Comparison of ENCODE assay signal across 8 cellular contexts in the genomic region with DNA sequence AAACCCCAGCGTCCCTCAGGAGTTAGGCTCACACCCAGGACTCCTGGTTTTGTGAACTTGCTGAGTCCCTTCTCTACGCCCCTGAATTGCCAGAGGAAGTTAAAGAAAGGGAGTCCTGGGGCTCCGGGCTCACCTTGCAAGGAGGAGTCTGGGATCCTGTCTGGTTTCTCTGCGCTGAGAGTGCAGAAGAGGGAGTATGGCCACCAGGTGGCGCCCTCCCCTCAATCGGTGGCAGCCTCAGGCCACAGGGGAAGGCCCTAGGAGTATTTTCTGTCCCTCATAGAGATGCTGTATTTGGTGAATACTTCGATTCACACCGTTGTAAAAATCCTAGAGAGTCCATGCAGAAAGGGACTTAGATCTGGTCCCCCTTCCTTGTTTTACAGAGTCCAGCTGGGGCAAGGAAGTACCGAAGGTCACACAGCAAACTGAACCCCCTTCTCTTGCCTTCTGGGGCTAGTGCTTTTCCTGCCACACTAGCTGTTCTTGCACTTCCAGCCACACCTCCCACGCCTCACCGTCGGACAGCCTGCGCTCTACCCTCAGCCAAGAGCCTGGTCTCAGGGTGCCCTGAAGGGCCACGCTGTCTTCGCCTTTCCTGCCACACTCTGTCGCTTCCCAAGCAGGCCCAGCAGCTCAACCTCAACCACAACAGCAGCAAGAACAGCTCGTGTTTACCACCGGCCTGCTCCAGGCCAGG. TPM values are rescaled to one million over a fixed set of nuclear protein-coding genes. Genes with fewer than 3 reads are reported as not detected.
DNase-seq lines count a peak whose midpoint lies in the region; ATAC-seq and TF ChIP-seq lines count a peak whose summit lies in the region.

No MANE protein-coding gene starts in this region.

- H3K4ac ChIP-seq in mesendoderm (ENCODE audit: low read depth, low read length), result no peak overlapping the region

- H3K27me3 ChIP-seq in dorsolateral prefrontal cortex, result peaks cover 0 to 40% (median 24%) of the 10 kb centered on the region in 45 donors
- H3K27me3 ChIP-seq in mesendoderm (ENCODE audit: insufficient read depth, low read length, poor library complexity), result peaks cover 19% of the 10 kb centered on the region

- TF ChIP-seq CTCF in dorsolateral prefrontal cortex (IDR thresholded peaks at IDR 0.05 in 54 of 56, conservative IDR thresholded peaks at IDR 0.05 in 2 of 56; ENCODE audit: low read depth in 1 of 56, partially characterized antibody in 56 of 56), result peak; percentile 80 to 96 (median 91)

- H4K8ac ChIP-seq in mesendoderm (ENCODE audit: low read depth, low read length), result no peak overlapping the region

- H3K79me2 ChIP-seq in mesendoderm (ENCODE audit: control insufficient read depth, insufficient read depth, low read length), result no peaks in the 10 kb centered on the region

- H2AK5ac ChIP-seq in mesendoderm (ENCODE audit: low read length), result no peak overlapping the region

- H2BK15ac ChIP-seq in mesendoderm (replicated peaks; ENCODE audit: low read depth), result no peak overlapping the region

- H3K23ac ChIP-seq in mesendoderm (ENCODE audit: low read length), result no peak overlapping the region

- intact Hi-C loops in dorsolateral prefrontal cortex (cut with DNase I), result loop anchor here (2.0 to 5.0 kb wide), 2 partner anchors 143 to 144 kb away; no protein-coding TSS in a partner anchor

- H3K4me3 ChIP-seq in dorsolateral prefrontal cortex (no peak overlapping the region), mesendoderm (ENCODE audit: low read length) (no peak overlapping the region)

- no peaks in the 10 kb centered on the region for H3K79me1 ChIP-seq in mesendoderm (ENCODE audit: low read length)

- no peaks in the 10 kb centered on the region for H3K36me3 ChIP-seq in mesendoderm (ENCODE audit: control insufficient read depth, insufficient read depth, low read length)

- H2BK120ac ChIP-seq in mesendoderm (ENCODE audit: low read depth, low read length), result no peak overlapping the region

- no peak overlapping the region for H2BK5ac ChIP-seq in mesendoderm (ENCODE audit: low read length)

- no peak overlapping the region for H3K27ac ChIP-seq in dorsolateral prefrontal cortex
- no peak overlapping the region for H3K27ac ChIP-seq in mesendoderm (ENCODE audit: low read depth, low read length)

- ATAC-seq in GM18868 (IDR thresholded peaks at IDR 0.05; ENCODE audit: unreplicated experiment), result peak; percentile 95
- ATAC-seq in HG03060 (IDR thresholded peaks at IDR 0.05; ENCODE audit: low read depth, unreplicated experiment), result peak; percentile 95

- no peak overlapping the region for H4K5ac ChIP-seq in mesendoderm (ENCODE audit: low read length)

- WGBS in mesendoderm (ENCODE audit: extremely low coverage, insufficient coverage, low lambda C conversion rate), result no CpG with 5 or more reads among the region's 18 CpGs

- peak overlapping the region; percentile 38 for H3K56ac ChIP-seq in mesendoderm (ENCODE audit: low read length)

- H3K4me2 ChIP-seq in mesendoderm (ENCODE audit: low read length), result no peak overlapping the region

- no peak overlapping the region for H3K18ac ChIP-seq in mesendoderm (ENCODE audit: low read length)

- DNase-seq in AML-193 (lab: John Stamatoyannopoulos, UW), result peak; percentile 36 to 43
- DNase-seq in NCI-H2227 (lab: John Stamatoyannopoulos, UW; ENCODE audit: unreplicated experiment), result peak; percentile 70
- peak; percentile 72 for DNase-seq in activated CD4-positive, alpha-beta T cell treated with anti-CD3 and anti-CD28 coated beads, Interleukin-2, amount 50 U/mL, for 1 hour
- DNase-seq in dorsolateral prefrontal cortex, result peak; percentile 60 to 84 (median 73)
- peak; percentile 84 for DNase-seq in mesendoderm
- DNase-seq in stimulated activated CD8-positive, alpha-beta memory T cell treated with anti-CD3 and anti-CD28 coated beads, Interleukin-2, amount 100 ng/mL, for 1 hour (ENCODE audit: low read depth in 2 of 2), result peak; percentile 44 to 59

- no peak overlapping the region for H3K9ac ChIP-seq in mesendoderm (ENCODE audit: low read length)

- no peaks in the 10 kb centered on the region for H3K4me1 ChIP-seq in mesendoderm (ENCODE audit: control insufficient read depth, low read depth, low read length)

RNA-seq across cellular contexts. Expression of a gene that starts 10.2 kb away (rescaled TPM):
- under 1 TPM in 3 of 120 experiments, not detected in 117; 0.29 to 0.56 (median 0.29) TPM for total RNA-seq in dorsolateral prefrontal cortex
- 0.94 TPM for polyA plus RNA-seq in mesendoderm (2013, experiment 1 of 2)
- polyA plus RNA-seq in mesendoderm (2013, experiment 2 of 2), result 0.81 TPM

RNA-seq across cellular contexts. Expression of a gene that starts 22.0 kb away (rescaled TPM):
- total RNA-seq in dorsolateral prefrontal cortex, result 10 to 100 TPM; 22.8 to 74.9 (median 44.4) TPM
- 39.5 TPM for polyA plus RNA-seq in mesendoderm (2013, experiment 1 of 2)
- 35.2 TPM for polyA plus RNA-seq in mesendoderm (2013, experiment 2 of 2)
